In the genomic region with DNA sequence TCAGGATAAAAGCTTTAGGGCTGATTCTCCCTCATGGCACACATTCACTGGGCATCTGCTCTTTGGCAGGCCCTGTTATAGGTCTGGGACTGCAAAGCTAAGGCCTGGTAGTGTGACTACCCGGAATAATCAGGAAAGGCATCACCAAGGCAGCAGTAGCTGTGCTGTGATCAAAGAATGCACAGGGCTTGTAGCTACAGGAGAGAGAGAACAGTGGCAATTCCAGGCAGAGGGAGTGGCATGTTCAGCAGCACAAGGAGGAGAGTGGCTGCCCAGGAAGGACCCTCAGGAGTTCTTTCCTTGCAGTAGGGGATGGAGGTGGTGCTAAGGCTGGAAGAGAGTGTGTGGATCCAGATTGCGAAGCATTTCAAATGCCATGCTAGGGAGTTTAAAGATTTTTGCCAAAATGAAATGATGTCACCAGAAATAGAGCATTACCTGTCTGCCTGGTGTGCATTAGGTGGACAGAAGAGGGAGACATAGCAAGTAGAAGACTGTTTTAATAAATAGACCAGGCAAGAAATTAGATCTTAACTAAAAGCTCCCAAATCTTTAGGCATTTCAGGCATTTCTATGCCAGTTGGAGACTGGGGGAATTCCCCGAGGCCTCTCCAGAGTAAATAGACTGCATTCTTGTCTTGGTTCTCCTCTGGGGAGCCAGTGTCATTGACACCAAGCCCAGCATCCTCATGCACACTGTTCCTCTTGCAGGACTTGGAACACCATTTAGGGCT, we compare ENCODE assay signal across 10 cellular contexts.
A peak's percentile ranks its signal among the peaks of the same experiment; 100 is the strongest.
DNase-seq lines count a peak whose midpoint lies in the region; ATAC-seq, FAIRE-seq and TF ChIP-seq lines count a peak whose summit lies in the region.
"Had no signal": no experiment of that assay in that cellular context is flagged by ENCODE, and none has a peak within 500 bp of the region (broad histone marks: within the 10 kb centered on the region; RNA-seq: fewer than 3 reads in every experiment).

No MANE protein-coding gene starts in this region.

- intact Hi-C loops in ascending aorta (cut with DNase I), result no loop called here

- no peak for DNase-seq in activated T-cell treated with anti-CD3 and anti-CD28 coated beads, Interleukin-2, amount 50 U/mL, for 24 hours
- DNase-seq in activated T-cell treated with anti-CD3 and anti-CD28 coated beads, Interleukin-2, amount 50 U/mL, for 72 hours, result no peak
- DNase-seq in T-helper 17 cell (no peak), fibroblast of villous mesenchyme (ENCODE audit: low read depth) (no peak), ascending aorta (ENCODE audit: low spot score in 2 of 2) (no peak), LoVo (ENCODE audit: low spot score) (no peak), GM12891 (ENCODE audit: insufficient read length, low spot score) (no peak)
- DNase-seq in stimulated activated naive CD8-positive, alpha-beta T cell treated with anti-CD3 and anti-CD28 coated beads, Interleukin-15, amount 100 ng/mL, for 72 hours, result no peak
- DNase-seq: stimulated activated CD4-positive, alpha-beta T cell treated with anti-CD3 and anti-CD28 coated beads, Interleukin-1b, Interleukin-23, amount 100 ng/mL, for 48 hours had no signal

- H3K4me1 ChIP-seq in ascending aorta, result no peaks in the 10 kb centered on the region

- peak overlapping the region in 1 of 2 donors; percentile 13 for H3K27ac ChIP-seq in ascending aorta

- peak overlapping the region; percentile 60 for H3K27ac Mint-ChIP-seq in activated T-cell treated with anti-CD3 and anti-CD28 coated beads, Interleukin-2, amount 50 U/mL, for 24 hours
- H3K27ac Mint-ChIP-seq in activated T-cell treated with anti-CD3 and anti-CD28 coated beads, Interleukin-2, amount 50 U/mL, for 72 hours, result no peak overlapping the region
- H3K27ac Mint-ChIP-seq in T-helper 17 cell, result peak overlapping the region; percentile 32
- H3K27ac Mint-ChIP-seq in stimulated activated naive CD8-positive, alpha-beta T cell treated with anti-CD3 and anti-CD28 coated beads, Interleukin-15, amount 100 ng/mL, for 72 hours, result peak overlapping the region; percentile 50 to 53

- H3K4me3 ChIP-seq in fibroblast of villous mesenchyme (ENCODE audit: low read depth, low read length) (no peak overlapping the region), ascending aorta (no peak overlapping the region)

- H3K9me3 ChIP-seq in T-helper 17 cell (ENCODE audit: control insufficient read depth, low read length, poor library complexity, severe bottlenecking), result no peaks in the 10 kb centered on the region
- no peaks in the 10 kb centered on the region for H3K9me3 ChIP-seq in ascending aorta

- TF ChIP-seq POLR2A in GM12891 (IDR thresholded peaks at IDR 0.05; ENCODE audit: low read depth, low read length), result no peak

- FAIRE-seq in GM12891 (lab: Jason Lieb, UNC), result no peak

- H3K9me3 Mint-ChIP-seq in activated T-cell treated with anti-CD3 and anti-CD28 coated beads, Interleukin-2, amount 50 U/mL, for 24 hours, result no peaks in the 10 kb centered on the region
- no peaks in the 10 kb centered on the region for H3K9me3 Mint-ChIP-seq in activated T-cell treated with anti-CD3 and anti-CD28 coated beads, Interleukin-2, amount 50 U/mL, for 72 hours
- no peaks in the 10 kb centered on the region for H3K9me3 Mint-ChIP-seq in stimulated activated naive CD8-positive, alpha-beta T cell treated with anti-CD3 and anti-CD28 coated beads, Interleukin-15, amount 100 ng/mL, for 72 hours
- H3K9me3 Mint-ChIP-seq: CD14-positive monocyte had no signal

- no peak for ATAC-seq in activated T-cell treated with anti-CD3 and anti-CD28 coated beads, Interleukin-2, amount 50 U/mL, for 72 hours (replicated peaks in 1 of 2)
- no peak for ATAC-seq in T-helper 17 cell
- ATAC-seq in stimulated activated naive CD8-positive, alpha-beta T cell treated with anti-CD3 and anti-CD28 coated beads, Interleukin-15, amount 100 ng/mL, for 72 hours, result no peak

- TF ChIP-seq CTCF in fibroblast of villous mesenchyme (IDR thresholded peaks at IDR 0.05; ENCODE audit: insufficient read depth, low read depth, low read length) (peak; percentile 29), ascending aorta (IDR thresholded peaks at IDR 0.05) (peak in 1 of 3 experiments; percentile 15)

- H3K36me3 ChIP-seq in ascending aorta, result peaks cover 74 to 94% of the 10 kb centered on the region in 2 donors

- H3K27me3 ChIP-seq in ascending aorta, result no peaks in the 10 kb centered on the region

- no peak overlapping the region for H3K4me3 Mint-ChIP-seq in activated T-cell treated with anti-CD3 and anti-CD28 coated beads, Interleukin-2, amount 50 U/mL, for 24 hours
- H3K4me3 Mint-ChIP-seq in activated T-cell treated with anti-CD3 and anti-CD28 coated beads, Interleukin-2, amount 50 U/mL, for 72 hours, result no peak overlapping the region
- no peak overlapping the region for H3K4me3 Mint-ChIP-seq in T-helper 17 cell
- no peak overlapping the region for H3K4me3 Mint-ChIP-seq in stimulated activated naive CD8-positive, alpha-beta T cell treated with anti-CD3 and anti-CD28 coated beads, Interleukin-15, amount 100 ng/mL, for 72 hours
- H3K4me3 Mint-ChIP-seq: CD14-positive monocyte had no signal

- peaks cover 77% of the 10 kb centered on the region for H3K36me3 Mint-ChIP-seq in activated T-cell treated with anti-CD3 and anti-CD28 coated beads, Interleukin-2, amount 50 U/mL, for 24 hours (ENCODE audit: low read depth)
- H3K36me3 Mint-ChIP-seq in activated T-cell treated with anti-CD3 and anti-CD28 coated beads, Interleukin-2, amount 50 U/mL, for 72 hours (ENCODE audit: insufficient read depth in 2 of 2), result peaks cover 0 to 3% of the 10 kb centered on the region in 2 donors
- peaks cover 8% of the 10 kb centered on the region for H3K36me3 Mint-ChIP-seq in T-helper 17 cell (ENCODE audit: low read depth)

- no peaks in the 10 kb centered on the region for H3K27me3 Mint-ChIP-seq in activated T-cell treated with anti-CD3 and anti-CD28 coated beads, Interleukin-2, amount 50 U/mL, for 24 hours
- H3K27me3 Mint-ChIP-seq in activated T-cell treated with anti-CD3 and anti-CD28 coated beads, Interleukin-2, amount 50 U/mL, for 72 hours (ENCODE audit: low read depth), result no peaks in the 10 kb centered on the region
- H3K27me3 Mint-ChIP-seq in T-helper 17 cell, result no peaks in the 10 kb centered on the region
- H3K27me3 Mint-ChIP-seq in stimulated activated naive CD8-positive, alpha-beta T cell treated with anti-CD3 and anti-CD28 coated beads, Interleukin-15, amount 100 ng/mL, for 72 hours, result no peaks in the 10 kb centered on the region

- H3K4me1 Mint-ChIP-seq in activated T-cell treated with anti-CD3 and anti-CD28 coated beads, Interleukin-2, amount 50 U/mL, for 24 hours (ENCODE audit: low read depth), result no peaks in the 10 kb centered on the region
- H3K4me1 Mint-ChIP-seq in activated T-cell treated with anti-CD3 and anti-CD28 coated beads, Interleukin-2, amount 50 U/mL, for 72 hours (ENCODE audit: low read depth), result no peaks in the 10 kb centered on the region
- peaks cover 6% of the 10 kb centered on the region for H3K4me1 Mint-ChIP-seq in T-helper 17 cell
- H3K4me1 Mint-ChIP-seq in stimulated activated naive CD8-positive, alpha-beta T cell treated with anti-CD3 and anti-CD28 coated beads, Interleukin-15, amount 100 ng/mL, for 72 hours, result no peaks in the 10 kb centered on the region
- H3K4me1 Mint-ChIP-seq: CD14-positive monocyte had no signal

TF ChIP-seq in GM12891, 5 proteins besides CTCF, POLR2A, EP300 and RAD21:
- TF ChIP-seq POLR2AphosphoS5 (IDR thresholded peaks at IDR 0.05; ENCODE audit: low read depth, low read length) (no peak), SPI1 (IDR thresholded peaks at IDR 0.05; ENCODE audit: low read depth, low read length) (no peak), TAF1 (IDR thresholded peaks at IDR 0.05; ENCODE audit: low read depth, low read length) (no peak), PAX5 (IDR thresholded peaks at IDR 0.05; ENCODE audit: insufficient read depth, low read length, severe bottlenecking) (no peak), POU2F2 (IDR thresholded peaks at IDR 0.05; ENCODE audit: low read depth, low read length) (no peak)
